ENCODE assay signal across 24 cellular contexts in genomic region chr1:76086109-76086508, GRCh38. TPM values are rescaled to one million over a fixed set of nuclear protein-coding genes. Genes with fewer than 3 reads are reported as not detected.
DNase-seq lines count a peak whose midpoint lies in the region; ATAC-seq and TF ChIP-seq lines count a peak whose summit lies in the region.
"Had no signal": no experiment of that assay in that cellular context is flagged by ENCODE, and none has a peak within 500 bp of the region (broad histone marks: within the 10 kb centered on the region; RNA-seq: fewer than 3 reads in every experiment).

No MANE protein-coding gene starts in this region.

- no peak overlapping the region for H3K4me3 Mint-ChIP-seq in mesothelial cell of epicardium
- H3K4me3 Mint-ChIP-seq: CD14-positive monocyte; CD4-positive, alpha-beta T cell; CD8-positive, alpha-beta memory T cell; GM23338; H9 had no signal

- peaks cover 80% of the 10 kb centered on the region for H3K4me1 Mint-ChIP-seq in mesothelial cell of epicardium
- H3K4me1 Mint-ChIP-seq: CD8-positive, alpha-beta memory T cell had no signal

- H3K9me3 ChIP-seq in HEK293 (ENCODE audit: control insufficient read depth, insufficient read depth, low read depth, low read length), result no peaks in the 10 kb centered on the region
- no peaks in the 10 kb centered on the region for H3K9me3 ChIP-seq in SK-N-MC (ENCODE audit: low read depth, low read length)
- no peaks in the 10 kb centered on the region for H3K9me3 ChIP-seq in smooth muscle cell (replicated peaks; ENCODE audit: low read depth)
- H3K9me3 ChIP-seq: A549, BE2C had no signal

- H3K79me2 ChIP-seq in smooth muscle cell (ENCODE audit: low read depth), result peaks cover 59% of the 10 kb centered on the region

- H3K9ac ChIP-seq in SK-N-MC (ENCODE audit: insufficient read length) (no peak overlapping the region), smooth muscle cell (ENCODE audit: low read depth) (no peak overlapping the region)
- H3K9ac ChIP-seq: BLaER1 treated with 17β-estradiol and CSF1 and Interleukin-3, amounts not matched to agents 10 nM and 100 nM had no signal

- DNase-seq in SK-N-MC (ENCODE audit: low read depth, low spot score) (no peak), mesothelial cell of epicardium (ENCODE audit: low spot score in 2 of 2, unreplicated experiment in 2 of 2) (no peak), smooth muscle cell (lab: John Stamatoyannopoulos, UW; ENCODE audit: unreplicated experiment) (no peak), NCI-H2081 (lab: John Stamatoyannopoulos, UW) (no peak)
- DNase-seq: 8988T; ACHN; AML-193; BE2C; CD4-positive, alpha-beta T cell; CD8-positive, alpha-beta memory T cell; DMS 273 treated with DMSO at 0.1 percent for 48 hours; DMS79; EL; GDM1; H9 had no signal

- no peak overlapping the region for H2AFZ ChIP-seq in smooth muscle cell (ENCODE audit: low read depth)
- H2AFZ ChIP-seq: GM23338 had no signal

- no peaks in the 10 kb centered on the region for H3K27me3 ChIP-seq in smooth muscle cell (ENCODE audit: low read depth)
- H3K27me3 ChIP-seq: BE2C had no signal

- H3K27ac ChIP-seq in HEK293 (ENCODE audit: extremely low read depth, low read depth, low read length), result no peak overlapping the region
- H3K27ac ChIP-seq in SK-N-MC, result peak overlapping the region; percentile 4; the same call in 1 of the 2 replicates
- peak overlapping the region; percentile 52 for H3K27ac ChIP-seq in smooth muscle cell (ENCODE audit: low read depth)
- H3K27ac ChIP-seq: A549 had no signal

- H3K36me3 ChIP-seq in HEK293 (ENCODE audit: control insufficient read depth in 2 of 2, insufficient read depth in 1 of 2, low read length in 2 of 2), result no peaks in the 10 kb centered on the region
- no peaks in the 10 kb centered on the region for H3K36me3 ChIP-seq in SK-N-MC (ENCODE audit: insufficient read depth, low read length)
- no peaks in the 10 kb centered on the region for H3K36me3 ChIP-seq in smooth muscle cell (ENCODE audit: low read depth)
- H3K36me3 ChIP-seq: BE2C had no signal

- CTCF ChIA-PET in HEK293 (lab: Yijun Ruan, JAX), result interaction anchor here (0.6 kb wide), 2 partner anchors 68 to 333 kb away, joined by 3 to 4 read pairs; no protein-coding TSS in a partner anchor

- no peaks in the 10 kb centered on the region for H3K27me3 Mint-ChIP-seq in mesothelial cell of epicardium (ENCODE audit: low read depth)
- H3K27me3 Mint-ChIP-seq: CD4-positive, alpha-beta T cell had no signal

- H3K4me1 ChIP-seq in HEK293 (ENCODE audit: control insufficient read depth, insufficient read depth, low read length), result peaks cover 25% of the 10 kb centered on the region
- peaks cover 27% of the 10 kb centered on the region for H3K4me1 ChIP-seq in smooth muscle cell (ENCODE audit: low read depth)
- H3K4me1 ChIP-seq: A549, BE2C had no signal

- peak overlapping the region; percentile 53 for H3K4me2 ChIP-seq in smooth muscle cell
- H3K4me2 ChIP-seq: A549, GM23338 had no signal

- no peak for TF ChIP-seq CTCF in HEK293 (tag by site-specific recombination; IDR thresholded peaks at IDR 0.05)
- TF ChIP-seq CTCF in mesothelial cell of epicardium (IDR thresholded peaks at IDR 0.05; ENCODE audit: unreplicated experiment), result no peak
- TF ChIP-seq CTCF in smooth muscle cell (IDR thresholded peaks at IDR 0.05; ENCODE audit: borderline replicate concordance, insufficient read depth, poor library complexity, severe bottlenecking), result no peak

- H3K4me3 ChIP-seq in HEK293 (ENCODE audit: low read depth, low read length) (no peak overlapping the region), SK-N-MC (no peak overlapping the region), smooth muscle cell (no peak overlapping the region)
- H3K4me3 ChIP-seq: A549; BLaER1 treated with 17β-estradiol and CSF1 and Interleukin-3, amounts not matched to agents 10 nM and 100 nM; GM12878; GM23338 had no signal

- H3F3A ChIP-seq in smooth muscle cell (ENCODE audit: low read depth), result peaks cover 27% of the 10 kb centered on the region

- 24% methylated on average over 3 of the region's 3 CpGs for WGBS in smooth muscle cell (ENCODE audit: low lambda C conversion rate)

- H3K9me3 Mint-ChIP-seq in mesothelial cell of epicardium, result no peaks in the 10 kb centered on the region
- H3K9me3 Mint-ChIP-seq: CD4-positive, alpha-beta T cell; CD8-positive, alpha-beta memory T cell; GM23338; H9 had no signal

- POLR2A ChIA-PET in HEK293 (lab: Yijun Ruan, JAX), result no interaction called here

- ATAC-seq in GM21529 (IDR thresholded peaks at IDR 0.05; ENCODE audit: unreplicated experiment) (no peak), HG03571 (IDR thresholded peaks at IDR 0.05; ENCODE audit: unreplicated experiment) (no peak)
- ATAC-seq: A549, GM12878, GM23338, HCT116 had no signal

- peak overlapping the region; percentile 85 for H3K27ac Mint-ChIP-seq in mesothelial cell of epicardium
- H3K27ac Mint-ChIP-seq: CD14-positive monocyte; CD4-positive, alpha-beta T cell; CD8-positive, alpha-beta memory T cell; GM23338; H9 had no signal

- H4K20me1 ChIP-seq in smooth muscle cell (ENCODE audit: low read depth), result no peaks in the 10 kb centered on the region

- no peaks in the 10 kb centered on the region for H3K36me3 Mint-ChIP-seq in mesothelial cell of epicardium
- H3K36me3 Mint-ChIP-seq: CD8-positive, alpha-beta memory T cell had no signal

TF ChIP-seq in HEK293, 187 proteins besides CTCF, POLR2A, EP300 and RAD21 (continues in another document):
- peak; percentile 37; the same call in 1 of the 2 replicates for TF ChIP-seq PRDM1 (tag by site-specific recombination; IDR thresholded peaks at IDR 0.05)
- no peak for TF ChIP-seq MZF1 (tag by site-specific recombination; IDR thresholded peaks at IDR 0.05; ENCODE audit: borderline replicate concordance)
- no peak for TF ChIP-seq ZNF521 (tag by site-specific recombination; IDR thresholded peaks at IDR 0.05)
- TF ChIP-seq KLF17 (tag by site-specific recombination; IDR thresholded peaks at IDR 0.05), result no peak
- TF ChIP-seq SP2 (tag by site-specific recombination; IDR thresholded peaks at IDR 0.05), result no peak
- TF ChIP-seq ZNF548 (tag by site-specific recombination; IDR thresholded peaks at IDR 0.05), result no peak
- peak; percentile 77 for TF ChIP-seq PRDM6 (tag by site-specific recombination; IDR thresholded peaks at IDR 0.05)
- TF ChIP-seq FEZF1 (tag by site-specific recombination; IDR thresholded peaks at IDR 0.05), result peak; percentile 67
- TF ChIP-seq SP7 (tag by site-specific recombination; IDR thresholded peaks at IDR 0.05), result peak; percentile 92
- 0 out of 2 replicates have a peak, but pooled peaks have one; percentile 23 for TF ChIP-seq ZEB2 (tag by site-specific recombination; IDR thresholded peaks at IDR 0.05)
- peak; percentile 63 for TF ChIP-seq ZNF843 (tag by site-specific recombination; IDR thresholded peaks at IDR 0.05)
- 0 out of 2 replicates have a peak, but pooled peaks have one; percentile 31 for TF ChIP-seq OSR2 (tag by site-specific recombination; IDR thresholded peaks at IDR 0.05)
- TF ChIP-seq ZNF596 (tag by site-specific recombination; IDR thresholded peaks at IDR 0.05), result no peak
- no peak for TF ChIP-seq ZBTB10 (tag by site-specific recombination; IDR thresholded peaks at IDR 0.05)

RNA-seq across cellular contexts. Expression of gene ST6GALNAC3, which starts 11.6 kb away (rescaled TPM):
- total RNA-seq in mesothelial cell of epicardium (62.3 to 64.8 TPM (median 64.6 TPM) in 3 replicates), smooth muscle cell (13.4 and 22.2 TPM in 2 replicates)
- polyA plus RNA-seq in smooth muscle cell, result 9.3 and 13.3 TPM in 2 replicates
